Comparison of ENCODE assay signal across 9 cellular contexts in genomic region chr6:43391448-43392031, GRCh38. TPM values are rescaled to one million over a fixed set of nuclear protein-coding genes. Genes with fewer than 3 reads are reported as not detected.
DNase-seq lines count a peak whose midpoint lies in the region; ATAC-seq and TF ChIP-seq lines count a peak whose summit lies in the region.
"Had no signal": no experiment of that assay in that cellular context is flagged by ENCODE, and none has a peak within 500 bp of the region (broad histone marks: within the 10 kb centered on the region; RNA-seq: fewer than 3 reads in every experiment).

No MANE protein-coding gene starts in this region.

- no peak overlapping the region for H3K27ac Mint-ChIP-seq in activated CD4-positive, alpha-beta memory T cell treated with anti-CD3 and anti-CD28 coated beads, Interleukin-2, amount 10 ng/mL, durations not matched to agents 7 days and 5 days
- H3K27ac Mint-ChIP-seq in glutamatergic neuron (ENCODE audit: unreplicated experiment), result no peak overlapping the region

- POLR2A ChIA-PET in activated CD4-positive, alpha-beta memory T cell treated with anti-CD3 and anti-CD28 coated beads, Interleukin-2, amount 10 ng/mL, durations not matched to agents 7 days and 5 days (lab: Charles Lee), result interaction anchor here (0.6 to 3.3 kb wide), 3 partner anchors 8 to 23 kb away, joined by 3 to 14 read pairs (median 3); partner anchors contain the start of gene ZNF318

- no peaks in the 10 kb centered on the region for H3K36me3 Mint-ChIP-seq in activated CD4-positive, alpha-beta memory T cell treated with anti-CD3 and anti-CD28 coated beads, Interleukin-2, amount 10 ng/mL, durations not matched to agents 7 days and 5 days (ENCODE audit: low read depth)
- H3K36me3 Mint-ChIP-seq in glutamatergic neuron (ENCODE audit: unreplicated experiment), result no peaks in the 10 kb centered on the region

- H3K4me1 Mint-ChIP-seq in activated CD4-positive, alpha-beta memory T cell treated with anti-CD3 and anti-CD28 coated beads, Interleukin-2, amount 10 ng/mL, durations not matched to agents 7 days and 5 days, result peaks cover 24% of the 10 kb centered on the region
- H3K4me1 Mint-ChIP-seq in glutamatergic neuron (ENCODE audit: low read depth, unreplicated experiment), result peaks cover 29% of the 10 kb centered on the region

- no peak for ATAC-seq in GM18511 (IDR thresholded peaks at IDR 0.05; ENCODE audit: unreplicated experiment)
- ATAC-seq in left lobe of liver, result no peak

- H3K9me3 Mint-ChIP-seq in activated CD4-positive, alpha-beta memory T cell treated with anti-CD3 and anti-CD28 coated beads, Interleukin-2, amount 10 ng/mL, durations not matched to agents 7 days and 5 days, result no peaks in the 10 kb centered on the region
- peaks cover 6% of the 10 kb centered on the region for H3K9me3 Mint-ChIP-seq in glutamatergic neuron (ENCODE audit: unreplicated experiment)

- DNase-seq in M059J (ENCODE audit: low read depth) (peak; percentile 29), fibroblast of villous mesenchyme (ENCODE audit: low read depth) (peak; percentile 64), left lobe of liver (ENCODE audit: low spot score) (no peak), glutamatergic neuron (no peak)
- peak; percentile 57 for DNase-seq in activated CD4-positive, alpha-beta memory T cell treated with anti-CD3 and anti-CD28 coated beads, Interleukin-2, amount 10 ng/mL, durations not matched to agents 7 days and 5 days
- peak; percentile 17 for DNase-seq in stimulated activated naive CD4-positive, alpha-beta T cell treated with Interleukin-2 at 50 U/mL for 16 hours (lab: John Stamatoyannopoulos, UW)
- DNase-seq: GOT3, NCI-H2081 had no signal

- TF ChIP-seq CTCF in fibroblast of villous mesenchyme (IDR thresholded peaks at IDR 0.05; ENCODE audit: insufficient read depth, low read depth, low read length), result no peak
- no peak for TF ChIP-seq CTCF in glutamatergic neuron (IDR thresholded peaks at IDR 0.05; ENCODE audit: partially characterized antibody, unreplicated experiment)

- H3K27me3 Mint-ChIP-seq in activated CD4-positive, alpha-beta memory T cell treated with anti-CD3 and anti-CD28 coated beads, Interleukin-2, amount 10 ng/mL, durations not matched to agents 7 days and 5 days, result peaks cover 63% of the 10 kb centered on the region
- H3K27me3 Mint-ChIP-seq in glutamatergic neuron (ENCODE audit: unreplicated experiment), result peaks cover 7% of the 10 kb centered on the region

- peak overlapping the region; percentile 31 for H3K4me3 Mint-ChIP-seq in activated CD4-positive, alpha-beta memory T cell treated with anti-CD3 and anti-CD28 coated beads, Interleukin-2, amount 10 ng/mL, durations not matched to agents 7 days and 5 days
- H3K4me3 Mint-ChIP-seq in glutamatergic neuron (ENCODE audit: unreplicated experiment), result no peak overlapping the region

- CTCF ChIA-PET in activated CD4-positive, alpha-beta memory T cell treated with anti-CD3 and anti-CD28 coated beads, Interleukin-2, amount 10 ng/mL, durations not matched to agents 7 days and 5 days (lab: Charles Lee), result interaction anchor here (1.9 kb wide), 1 partner anchor 15 kb away, joined by 4 read pairs; no protein-coding TSS in a partner anchor

- no peak overlapping the region for H3K4me3 ChIP-seq in fibroblast of villous mesenchyme (ENCODE audit: low read depth, low read length)

RNA-seq across cellular contexts. Expression of gene ZNF318, which starts 22.1 kb away (rescaled TPM):
- 8.4 and 10.9 TPM in 2 replicates for total RNA-seq in M059J (2014; rRNA removed; shearing (Covaris generic))
- 10 to 100 TPM; 16.2 to 16.9 TPM for total RNA-seq in activated CD4-positive, alpha-beta memory T cell treated with anti-CD3 and anti-CD28 coated beads, Interleukin-2, amount 10 ng/mL, durations not matched to agents 7 days and 5 days
- total RNA-seq in fibroblast of villous mesenchyme (10.3 and 12.5 TPM in 2 replicates), left lobe of liver (9.4 TPM), glutamatergic neuron (ENCODE audit: unreplicated experiment) (26.3 TPM)

RNA-seq across cellular contexts. Expression of gene ABCC10, which starts 35.8 kb away (rescaled TPM):
- 11.7 and 16.5 TPM in 2 replicates for total RNA-seq in M059J (2014; rRNA removed; shearing (Covaris generic))
- total RNA-seq in activated CD4-positive, alpha-beta memory T cell treated with anti-CD3 and anti-CD28 coated beads, Interleukin-2, amount 10 ng/mL, durations not matched to agents 7 days and 5 days, result 10 to 100 TPM; 46.8 to 49.8 TPM
- 31.1 and 33.8 TPM in 2 replicates for total RNA-seq in fibroblast of villous mesenchyme
- total RNA-seq in left lobe of liver, result 11.9 TPM
- 94.8 TPM for total RNA-seq in glutamatergic neuron (ENCODE audit: unreplicated experiment)

Comparison
In these comparisons a context has a peak if more than half of its experiments do, and no peak if none do; other contexts are left out.
1. DNase-seq: peak in M059J (single experiment), activated CD4-positive, alpha-beta memory T cell treated with anti-CD3 and anti-CD28 coated beads, Interleukin-2, amount 10 ng/mL, durations not matched to agents 7 days and 5 days (single experiment), fibroblast of villous mesenchyme (single experiment) and stimulated activated naive CD4-positive, alpha-beta T cell treated with Interleukin-2 at 50 U/mL for 16 hours (single experiment); none in left lobe of liver (single experiment) and glutamatergic neuron (single experiment).